In genomic region chr2:141381946-141382345, GRCh38 we compare ENCODE assay signal across 20 cellular contexts.
DNase-seq lines count a peak whose midpoint lies in the region; ATAC-seq and TF ChIP-seq lines count a peak whose summit lies in the region.
"Had no signal": no experiment of that assay in that cellular context is flagged by ENCODE, and none has a peak within 500 bp of the region (broad histone marks: within the 10 kb centered on the region; RNA-seq: fewer than 3 reads in every experiment).

No MANE protein-coding gene starts in this region.

- no peak for ATAC-seq in HG02759 (IDR thresholded peaks at IDR 0.05; ENCODE audit: unreplicated experiment)
- ATAC-seq: GM23338, HCT116, HepG2 had no signal

- no peak overlapping the region for H2BK120ac ChIP-seq in neuronal stem cell (ENCODE audit: low read depth, low read length)

- no peak overlapping the region for H3K9ac ChIP-seq in neuronal stem cell (ENCODE audit: low read depth, low read length, poor library complexity)

- no peak for TF ChIP-seq CTCF in GM13976 (IDR thresholded peaks at IDR 0.05; ENCODE audit: borderline replicate concordance, control extremely low read depth, extremely low read depth, insufficient read depth, missing control alignments)
- no peak for TF ChIP-seq CTCF in Peyer's patch (IDR thresholded peaks at IDR 0.05)
- no peak for TF ChIP-seq CTCF in ascending aorta (IDR thresholded peaks at IDR 0.05)

- H4K91ac ChIP-seq in neuronal stem cell (ENCODE audit: low read depth, low read length, poor library complexity), result no peak overlapping the region

- H2BK5ac ChIP-seq in neuronal stem cell (ENCODE audit: low read length), result no peak overlapping the region

- H3K18ac ChIP-seq in neuronal stem cell (ENCODE audit: low read length), result no peak overlapping the region

- H3K14ac ChIP-seq in neuronal stem cell (ENCODE audit: low read length), result no peak overlapping the region

- DNase-seq in NCI-H446 (lab: John Stamatoyannopoulos, UW) (peak; percentile 56 to 86), cerebellar cortex (ENCODE audit: low spot score) (peak; percentile 55), neuronal stem cell (ENCODE audit: low spot score) (no peak), GM13976 (ENCODE audit: low spot score) (no peak), Peyer's patch (no peak), ascending aorta (ENCODE audit: low spot score in 2 of 2) (no peak)
- DNase-seq: ACHN; BE2C; CD4-positive, CD25-positive, alpha-beta regulatory T cell; CD8-positive, alpha-beta memory T cell; COR-L47; DMS 273 treated with DMSO at 0.1 percent for 48 hours; DMS53; GDM1; H7; HFFc6 had no signal

- H3K4me1 ChIP-seq in neuronal stem cell (ENCODE audit: control insufficient read depth in 2 of 2, insufficient read depth in 1 of 2, low read depth in 1 of 2, low read length in 2 of 2), result no peaks in the 10 kb centered on the region
- no peaks in the 10 kb centered on the region for H3K4me1 ChIP-seq in Peyer's patch
- no peaks in the 10 kb centered on the region for H3K4me1 ChIP-seq in ascending aorta
- H3K4me1 ChIP-seq: BE2C had no signal

- no CpG with 5 or more reads among the region's 1 CpG for WGBS in neuronal stem cell (ENCODE audit: extremely low coverage in 2 of 2, insufficient read length in 2 of 2, insufficient replicate concordance in 1 of 2), 2 donors

- H3K27me3 ChIP-seq in neuronal stem cell (ENCODE audit: control insufficient read depth in 3 of 3, insufficient read depth in 3 of 3, low read depth in 1 of 3, low read length in 3 of 3) (no peaks in the 10 kb centered on the region), Peyer's patch (no peaks in the 10 kb centered on the region), ascending aorta (no peaks in the 10 kb centered on the region)
- H3K27me3 ChIP-seq: BE2C had no signal

- H3K79me1 ChIP-seq in neuronal stem cell (ENCODE audit: low read depth, low read length), result no peaks in the 10 kb centered on the region

- no peak overlapping the region for H3K23ac ChIP-seq in neuronal stem cell (ENCODE audit: low read depth, low read length, poor library complexity)

- in situ Hi-C loops in GM13976 (cut with MboI; ENCODE audit: low sequenced_read_pairs, unreplicated experiment), result no loop called here

- no peak overlapping the region for H2AK5ac ChIP-seq in neuronal stem cell (ENCODE audit: low read depth, low read length)

- H3K4me3 ChIP-seq in neuronal stem cell (ENCODE audit: low read length in 2 of 2) (no peak overlapping the region), Peyer's patch (no peak overlapping the region), ascending aorta (no peak overlapping the region)
- H3K4me3 ChIP-seq: GM23338 had no signal

- H3K36me3 ChIP-seq in neuronal stem cell (replicated peaks in 1 of 2; ENCODE audit: control insufficient read depth in 2 of 2, insufficient read depth in 2 of 2, low read length in 2 of 2) (no peaks in the 10 kb centered on the region), Peyer's patch (no peaks in the 10 kb centered on the region), ascending aorta (no peaks in the 10 kb centered on the region)
- H3K36me3 ChIP-seq: BE2C had no signal

- no peak overlapping the region for H2BK15ac ChIP-seq in neuronal stem cell (ENCODE audit: low read length)

- TF ChIP-seq POLR2A in Peyer's patch (IDR thresholded peaks at IDR 0.05), result no peak

- H3K27ac ChIP-seq in neuronal stem cell (replicated peaks; ENCODE audit: low read length), result no peak overlapping the region
- H3K27ac ChIP-seq in Peyer's patch, result no peak overlapping the region
- no peak overlapping the region for H3K27ac ChIP-seq in ascending aorta

- H3K9me3 ChIP-seq in neuronal stem cell (replicated peaks in 1 of 2; ENCODE audit: control insufficient read depth in 2 of 2, insufficient read depth in 1 of 2, low read depth in 1 of 2, low read length in 2 of 2), result peaks cover 0 to 6% of the 10 kb centered on the region in 2 donors
- H3K9me3 ChIP-seq in Peyer's patch, result no peaks in the 10 kb centered on the region
- no peaks in the 10 kb centered on the region for H3K9me3 ChIP-seq in ascending aorta
- H3K9me3 ChIP-seq: BE2C had no signal

- no peak overlapping the region for H3K4ac ChIP-seq in neuronal stem cell (ENCODE audit: low read length)

- no peak overlapping the region for H2BK12ac ChIP-seq in neuronal stem cell (ENCODE audit: low read length)

- H4K8ac ChIP-seq in neuronal stem cell (ENCODE audit: low read depth, low read length), result no peak overlapping the region

- H3K4me2 ChIP-seq in neuronal stem cell (ENCODE audit: insufficient read depth, low read length, poor library complexity, severe bottlenecking), result no peak overlapping the region
- H3K4me2 ChIP-seq: GM23338 had no signal

- intact Hi-C loops in ascending aorta (cut with DNase I), result no loop called here

- H2AFZ ChIP-seq in neuronal stem cell (ENCODE audit: low read length), result peak overlapping the region; percentile 53
- H2AFZ ChIP-seq: GM23338 had no signal

Comparison
In these comparisons a context has a peak if more than half of its experiments do, and no peak if none do; other contexts are left out.
1. DNase-seq: peak in NCI-H446 (2 of 2) and cerebellar cortex (single experiment); none in neuronal stem cell (single experiment), GM13976 (single experiment), Peyer's patch (0 of 3) and ascending aorta (0 of 2).